In genomic region chr4:184428787-184429186, GRCh38 we compare ENCODE assay signal across 22 cellular contexts. TPM values are rescaled to one million over a fixed set of nuclear protein-coding genes. Genes with fewer than 3 reads are reported as not detected.
DNase-seq lines count a peak whose midpoint lies in the region; ATAC-seq, FAIRE-seq and TF ChIP-seq lines count a peak whose summit lies in the region.
"Had no signal": no experiment of that assay in that cellular context is flagged by ENCODE, and none has a peak within 500 bp of the region (broad histone marks: within the 10 kb centered on the region; RNA-seq: fewer than 3 reads in every experiment).

No MANE protein-coding gene starts in this region.

- H3K9me3 Mint-ChIP-seq in activated CD8-positive, alpha-beta T cell treated with anti-CD3 and anti-CD28 coated beads, Interleukin-2, amount 10 ng/mL, durations not matched to agents 7 days and 5 days (ENCODE audit: insufficient read depth), result no peaks in the 10 kb centered on the region
- H3K9me3 Mint-ChIP-seq in activated CD8-positive, alpha-beta T cell treated with anti-CD3 and anti-CD28 coated beads for 36 hours, result no peaks in the 10 kb centered on the region
- H3K9me3 Mint-ChIP-seq in CD8-positive, alpha-beta T cell, result no peaks in the 10 kb centered on the region

- peaks cover 53% of the 10 kb centered on the region for H3K36me3 Mint-ChIP-seq in activated CD8-positive, alpha-beta T cell treated with anti-CD3 and anti-CD28 coated beads, Interleukin-2, amount 10 ng/mL, durations not matched to agents 7 days and 5 days (ENCODE audit: low read depth)
- peaks cover 35% of the 10 kb centered on the region for H3K36me3 Mint-ChIP-seq in activated CD8-positive, alpha-beta T cell treated with anti-CD3 and anti-CD28 coated beads for 36 hours (ENCODE audit: low read depth)
- peaks cover 83% of the 10 kb centered on the region for H3K36me3 Mint-ChIP-seq in CD8-positive, alpha-beta T cell

- peaks cover 20% of the 10 kb centered on the region for H3K36me3 ChIP-seq in CD8-positive, alpha-beta T cell (ENCODE audit: insufficient read depth, low read length)
- H3K36me3 ChIP-seq in GM12878 (ENCODE audit: control insufficient read depth in 2 of 2, insufficient read depth in 2 of 2, low read length in 1 of 2) (peaks cover 17 to 31% of the 10 kb centered on the region in 2 experiments), stomach (peaks cover 19 to 56% (median 47%) of the 10 kb centered on the region in 4 donors)

- H3K4me3 Mint-ChIP-seq in activated CD8-positive, alpha-beta T cell treated with anti-CD3 and anti-CD28 coated beads, Interleukin-2, amount 10 ng/mL, durations not matched to agents 7 days and 5 days, result no peak overlapping the region
- H3K4me3 Mint-ChIP-seq in activated CD8-positive, alpha-beta T cell treated with anti-CD3 and anti-CD28 coated beads for 36 hours, result no peak overlapping the region
- H3K4me3 Mint-ChIP-seq in CD8-positive, alpha-beta T cell, result no peak overlapping the region
- H3K4me3 Mint-ChIP-seq: B cell had no signal

- TF ChIP-seq EP300 in GM12878 (IDR thresholded peaks at IDR 0.05; ENCODE audit: borderline replicate concordance in 1 of 2, control insufficient read depth in 1 of 2, low read depth in 2 of 2, low read length in 2 of 2) (no peak), stomach (IDR thresholded peaks at IDR 0.05) (no peak)

- RAD21 ChIA-PET in GM12878 (lab: Charles Lee; ENCODE audit: unreplicated experiment), result no interaction called here

- peak overlapping the region; percentile 18 for H3K27ac Mint-ChIP-seq in activated CD8-positive, alpha-beta T cell treated with anti-CD3 and anti-CD28 coated beads, Interleukin-2, amount 10 ng/mL, durations not matched to agents 7 days and 5 days
- no peak overlapping the region for H3K27ac Mint-ChIP-seq in activated CD8-positive, alpha-beta T cell treated with anti-CD3 and anti-CD28 coated beads for 36 hours
- H3K27ac Mint-ChIP-seq in CD8-positive, alpha-beta T cell, result peak overlapping the region; percentile 60

- peaks cover 2% of the 10 kb centered on the region; the same call in 1 of the 2 replicates for H4K20me1 ChIP-seq in GM12878 (ENCODE audit: control insufficient read depth, insufficient read depth)

- H2AFZ ChIP-seq in GM12878 (ENCODE audit: control insufficient read depth, low read depth, low read length), result no peak overlapping the region

- TF ChIP-seq RAD21 in GM12878 (IDR thresholded peaks at IDR 0.05; ENCODE audit: insufficient read depth, low read depth, low read length), result no peak

- no peak for TF ChIP-seq CTCF in activated CD8-positive, alpha-beta T cell treated with anti-CD3 and anti-CD28 coated beads for 36 hours (IDR thresholded peaks at IDR 0.05)
- TF ChIP-seq CTCF in CD8-positive, alpha-beta T cell (IDR thresholded peaks at IDR 0.05), result no peak
- TF ChIP-seq CTCF in GM12878 (IDR thresholded peaks at IDR 0.05 in 2 of 3, conservative IDR thresholded peaks at IDR 0.05 in 1 of 3; ENCODE audit: control insufficient read depth in 2 of 3, extremely low read depth in 1 of 3, insufficient read depth in 1 of 3, low read depth in 3 of 3, low read length in 3 of 3) (no peak), stomach (IDR thresholded peaks at IDR 0.05) (no peak)

- POLR2A ChIA-PET in activated CD8-positive, alpha-beta T cell treated with anti-CD3 and anti-CD28 coated beads, Interleukin-2, amount 10 ng/mL, durations not matched to agents 7 days and 5 days (lab: Charles Lee), result interaction anchor here (1.2 kb wide), 1 partner anchor 11 kb away, joined by 4 read pairs; no protein-coding TSS in a partner anchor
- POLR2A ChIA-PET in activated CD8-positive, alpha-beta T cell treated with anti-CD3 and anti-CD28 coated beads for 36 hours (lab: Charles Lee), result no interaction called here
- POLR2A ChIA-PET in CD8-positive, alpha-beta T cell (lab: Charles Lee), result no interaction called here
- POLR2A ChIA-PET in GM12878 (lab: Charles Lee), result no interaction called here

- TF ChIP-seq POLR2A in GM12878 (IDR thresholded peaks at IDR 0.05; ENCODE audit: low read depth, low read length) (no peak), stomach (IDR thresholded peaks at IDR 0.05) (no peak)

- no peak for ATAC-seq in activated CD8-positive, alpha-beta T cell treated with anti-CD3 and anti-CD28 coated beads, Interleukin-2, amount 10 ng/mL, durations not matched to agents 7 days and 5 days
- ATAC-seq in activated CD8-positive, alpha-beta T cell treated with anti-CD3 and anti-CD28 coated beads for 36 hours, result no peak
- no peak for ATAC-seq in CD8-positive, alpha-beta T cell
- ATAC-seq in GM12878, result no peak
- ATAC-seq: PC-3 had no signal

- no peaks in the 10 kb centered on the region for H3K27me3 ChIP-seq in CD8-positive, alpha-beta T cell (ENCODE audit: insufficient read depth, low read length)
- H3K27me3 ChIP-seq in GM12878 (replicated peaks in 1 of 2; ENCODE audit: control insufficient read depth in 2 of 2, insufficient read depth in 2 of 2, low read length in 1 of 2), result no peaks in the 10 kb centered on the region
- H3K27me3 ChIP-seq in stomach, result no peaks in the 10 kb centered on the region

- peaks cover 30% of the 10 kb centered on the region for H3K4me1 Mint-ChIP-seq in activated CD8-positive, alpha-beta T cell treated with anti-CD3 and anti-CD28 coated beads, Interleukin-2, amount 10 ng/mL, durations not matched to agents 7 days and 5 days (ENCODE audit: low read depth)
- peaks cover 45% of the 10 kb centered on the region for H3K4me1 Mint-ChIP-seq in activated CD8-positive, alpha-beta T cell treated with anti-CD3 and anti-CD28 coated beads for 36 hours (ENCODE audit: low read depth)
- peaks cover 72% of the 10 kb centered on the region for H3K4me1 Mint-ChIP-seq in CD8-positive, alpha-beta T cell (ENCODE audit: low read depth)

- no peak overlapping the region for H3K9ac ChIP-seq in GM12878 (ENCODE audit: control insufficient read depth, insufficient read depth, low read length)

- BruUV-seq in GM12878 (replicated peaks; lab: Mats Ljungman, UMichigan), result no TSS peak

- intact Hi-C loops in activated CD8-positive, alpha-beta T cell treated with anti-CD3 and anti-CD28 coated beads for 36 hours (cut with micrococcal nuclease), result no loop called here
- intact Hi-C loops in CD8-positive, alpha-beta T cell (cut with DNase I, micrococcal nuclease), result no loop called here
- intact Hi-C loops in GM12878 (cut with micrococcal nuclease; ENCODE audit: unreplicated experiment), result no loop called here
- intact Hi-C loops in stomach (cut with DNase I; ENCODE audit: low total_unique reads), result no loop called here

- peaks cover 20% of the 10 kb centered on the region for H3K4me1 ChIP-seq in CD8-positive, alpha-beta T cell (ENCODE audit: insufficient read depth, low read length)
- no peaks in the 10 kb centered on the region for H3K4me1 ChIP-seq in GM12878 (ENCODE audit: control insufficient read depth, insufficient read depth, low read length)
- peaks cover 32 to 89% (median 66%) of the 10 kb centered on the region in 4 donors for H3K4me1 ChIP-seq in stomach

- SMC1A ChIA-PET in GM12878 (lab: Charles Lee; ENCODE audit: uncharacterized antibody, unreplicated experiment), result interaction anchor here (1.0 to 1.5 kb wide), 3 partner anchors 9 to 35 kb away, joined by 3 read pairs; no protein-coding TSS in a partner anchor

- H3K4me3 ChIP-seq in CD8-positive, alpha-beta T cell (ENCODE audit: low read depth, low read length), result no peak overlapping the region
- H3K4me3 ChIP-seq in GM12878, result no peak overlapping the region
- H3K4me3 ChIP-seq in stomach, result no peak overlapping the region

- no peak for DNase-seq in activated CD8-positive, alpha-beta T cell treated with anti-CD3 and anti-CD28 coated beads, Interleukin-2, amount 10 ng/mL, durations not matched to agents 7 days and 5 days
- DNase-seq in activated CD8-positive, alpha-beta T cell treated with anti-CD3 and anti-CD28 coated beads for 36 hours, result no peak
- no peak for DNase-seq in CD8-positive, alpha-beta T cell
- DNase-seq in GM12878 (ENCODE audit: low read depth, low spot score) (no peak), stomach (no peak), NCI-H1092 (lab: John Stamatoyannopoulos, UW) (no peak), T-helper 9 cell (no peak)
- DNase-seq: DMS53; NCI-H1092 treated with DMSO at 0.1 percent for 48 hours; NCI-H1436; NCI-H187; NCI-H2107; NCI-H446; NCI-H524 treated with DMSO at 0.1 percent for 48 hours; NCI-H774; NK-92 treated with Interleukin-12 subunit alpha and Interleukin-12 subunit beta, amount 100 ng/mL, for 24 hours; PC-3 had no signal

- peak; percentile 7 for FAIRE-seq in GM12878 (lab: Jason Lieb, UNC)
- FAIRE-seq: D721Med, H54 had no signal

- CTCF ChIA-PET in activated CD8-positive, alpha-beta T cell treated with anti-CD3 and anti-CD28 coated beads, Interleukin-2, amount 10 ng/mL, durations not matched to agents 7 days and 5 days (lab: Charles Lee), result interaction anchor here (0.9 kb wide), 1 partner anchor 111 kb away, joined by 3 read pairs; no protein-coding TSS in a partner anchor
- CTCF ChIA-PET in activated CD8-positive, alpha-beta T cell treated with anti-CD3 and anti-CD28 coated beads for 36 hours (lab: Charles Lee), result interaction anchor here (0.6 to 1.6 kb wide), 2 partner anchors 9 to 94 kb away, joined by 3 to 5 read pairs; no protein-coding TSS in a partner anchor
- CTCF ChIA-PET in CD8-positive, alpha-beta T cell (lab: Charles Lee), result no interaction called here
- CTCF ChIA-PET in GM12878 (lab: Yijun Ruan, JAX), result interaction anchor here (1.1 kb wide), 1 partner anchor 23 kb away, joined by 3 read pairs; no protein-coding TSS in a partner anchor

- in situ Hi-C loops in GM12878 (cut with MboI), result no loop called here

- no peaks in the 10 kb centered on the region for H3K27me3 Mint-ChIP-seq in activated CD8-positive, alpha-beta T cell treated with anti-CD3 and anti-CD28 coated beads, Interleukin-2, amount 10 ng/mL, durations not matched to agents 7 days and 5 days (ENCODE audit: low read depth)
- H3K27me3 Mint-ChIP-seq in activated CD8-positive, alpha-beta T cell treated with anti-CD3 and anti-CD28 coated beads for 36 hours, result no peaks in the 10 kb centered on the region
- no peaks in the 10 kb centered on the region for H3K27me3 Mint-ChIP-seq in CD8-positive, alpha-beta T cell (ENCODE audit: low read depth)
- H3K27me3 Mint-ChIP-seq: B cell had no signal

- 92% methylated on average over 12 of the region's 12 CpGs for WGBS in GM12878 (ENCODE audit: insufficient coverage, insufficient replicate concordance, low lambda C conversion rate, missing lambda C conversion rate)
- WGBS in stomach, 5 donors, result 87 to 92% (median 91%) methylated on average over 12 of the region's 12 CpGs

- H3K9me3 ChIP-seq in CD8-positive, alpha-beta T cell (ENCODE audit: low read length), result no peaks in the 10 kb centered on the region
- H3K9me3 ChIP-seq in GM12878 (replicated peaks; ENCODE audit: control insufficient read depth, insufficient read depth, low read length), result no peaks in the 10 kb centered on the region
- no peaks in the 10 kb centered on the region for H3K9me3 ChIP-seq in stomach

- H3K79me2 ChIP-seq in GM12878 (ENCODE audit: control insufficient read depth, insufficient read depth, low read length), result peaks cover 33% of the 10 kb centered on the region

- H3K27ac ChIP-seq in CD8-positive, alpha-beta T cell (ENCODE audit: low read depth, low read length), result no peak overlapping the region
- H3K27ac ChIP-seq in GM12878 (ENCODE audit: control insufficient read depth, insufficient read depth), result no peak overlapping the region
- H3K27ac ChIP-seq in stomach, result peak overlapping the region; percentile 47 to 82 (median 74)
- H3K27ac ChIP-seq: 22Rv1, C4-2B had no signal

- H3K4me2 ChIP-seq in GM12878 (ENCODE audit: control insufficient read depth, insufficient read depth), result no peak overlapping the region

RNA-seq across cellular contexts. Expression of gene IRF2, which starts 45.6 kb away (rescaled TPM):
- 10 to 100 TPM; 59.7 to 65.3 TPM for total RNA-seq in activated CD8-positive, alpha-beta T cell treated with anti-CD3 and anti-CD28 coated beads, Interleukin-2, amount 10 ng/mL, durations not matched to agents 7 days and 5 days
- 10 to 100 TPM; 48.1 to 56.4 TPM for total RNA-seq in activated CD8-positive, alpha-beta T cell treated with anti-CD3 and anti-CD28 coated beads for 36 hours
- 1 to 10 TPM; 7.9 to 9.3 TPM for total RNA-seq in CD8-positive, alpha-beta T cell
- 70.0 and 78.5 TPM in 2 replicates for total RNA-seq in GM12878 (2013; cell fraction: nucleolus; rRNA removed)
- total RNA-seq in GM12878 (2014; rRNA removed), result 44.7 and 45.1 TPM in 2 replicates
- total RNA-seq in GM12878 (2014; rRNA removed; fragmentation: Illumina TruSeq; extraction: Trizol), result 51.1 and 51.9 TPM in 2 replicates
- 52.2 and 65.7 TPM in 2 replicates for total RNA-seq in GM12878 (2021)
- polyA plus RNA-seq in GM12878 (2011; ENCODE audit: low read depth), result 39.3 TPM
- 90.3 and 99.3 TPM in 2 replicates for polyA plus RNA-seq in GM12878 (2011; rRNA removed)
- 74.6 and 83.1 TPM in 2 replicates for polyA plus RNA-seq in GM12878 (2011; cell fraction: cytosol; rRNA removed)
- polyA plus RNA-seq in GM12878 (2011; cell fraction: nucleus; rRNA removed), result 54.1 and 58.8 TPM in 2 replicates
- polyA plus RNA-seq in GM12878 (2012), result 49.9 and 58.7 TPM in 2 replicates
- 79.9 and 96.4 TPM in 2 replicates for polyA plus RNA-seq in GM12878 (2014; fragmentation: Illumina TruSeq; extraction: Trizol)
- 10 to 100 TPM; 58.4 to 59.9 TPM for polyA plus RNA-seq in GM12878 (2014; fragmentation: Nextera tagmentation; extraction: Ambion mirVana)
- 46.6 and 52.8 TPM in 2 replicates for polyA plus RNA-seq in GM12878 (2014; rRNA removed)
- 10 to 100 TPM; 59.4 to 66.0 TPM for polyA plus RNA-seq in GM12878 (2016; fragmentation: Nextera tagmentation; extraction: Ambion mirVana)
- polyA minus RNA-seq in GM12878 (2011; rRNA and poly(A)+ RNA removed), result 79.3 and 83.9 TPM in 2 replicates
- 40.8 and 41.5 TPM in 2 replicates for polyA minus RNA-seq in GM12878 (2011; cell fraction: cytosol; rRNA and poly(A)+ RNA removed)
- 22.8 and 36.9 TPM in 2 replicates for polyA minus RNA-seq in GM12878 (2011; cell fraction: nucleus; rRNA and poly(A)+ RNA removed)
- total RNA-seq in stomach, result 100 to 1,000 TPM in 2 of 5 donors, 10 to 100 TPM in 2, 1 to 10 TPM in 1; 5.5 to 253 (median 45.4) TPM
- 10 to 100 TPM; 18.3 to 30.4 (median 20.4) TPM for polyA plus RNA-seq in stomach

Comparison
In these comparisons a context has a peak if more than half of its experiments do, and no peak if none do; other contexts are left out.
1. H3K27ac ChIP-seq: peak in stomach (5 of 5); none in CD8-positive, alpha-beta T cell (single experiment) and GM12878 (single experiment).